Comparison of ENCODE assay signal across 1 cellular context in genomic region chr20:3902041-3902440, GRCh38.
TF ChIP-seq lines count a peak whose summit lies in the region.

No MANE protein-coding gene starts in this region.

TF ChIP-seq in WTC11, 78 proteins besides CTCF, POLR2A, EP300 and RAD21 (continued from another document):
- TF ChIP-seq, protein P1, sequence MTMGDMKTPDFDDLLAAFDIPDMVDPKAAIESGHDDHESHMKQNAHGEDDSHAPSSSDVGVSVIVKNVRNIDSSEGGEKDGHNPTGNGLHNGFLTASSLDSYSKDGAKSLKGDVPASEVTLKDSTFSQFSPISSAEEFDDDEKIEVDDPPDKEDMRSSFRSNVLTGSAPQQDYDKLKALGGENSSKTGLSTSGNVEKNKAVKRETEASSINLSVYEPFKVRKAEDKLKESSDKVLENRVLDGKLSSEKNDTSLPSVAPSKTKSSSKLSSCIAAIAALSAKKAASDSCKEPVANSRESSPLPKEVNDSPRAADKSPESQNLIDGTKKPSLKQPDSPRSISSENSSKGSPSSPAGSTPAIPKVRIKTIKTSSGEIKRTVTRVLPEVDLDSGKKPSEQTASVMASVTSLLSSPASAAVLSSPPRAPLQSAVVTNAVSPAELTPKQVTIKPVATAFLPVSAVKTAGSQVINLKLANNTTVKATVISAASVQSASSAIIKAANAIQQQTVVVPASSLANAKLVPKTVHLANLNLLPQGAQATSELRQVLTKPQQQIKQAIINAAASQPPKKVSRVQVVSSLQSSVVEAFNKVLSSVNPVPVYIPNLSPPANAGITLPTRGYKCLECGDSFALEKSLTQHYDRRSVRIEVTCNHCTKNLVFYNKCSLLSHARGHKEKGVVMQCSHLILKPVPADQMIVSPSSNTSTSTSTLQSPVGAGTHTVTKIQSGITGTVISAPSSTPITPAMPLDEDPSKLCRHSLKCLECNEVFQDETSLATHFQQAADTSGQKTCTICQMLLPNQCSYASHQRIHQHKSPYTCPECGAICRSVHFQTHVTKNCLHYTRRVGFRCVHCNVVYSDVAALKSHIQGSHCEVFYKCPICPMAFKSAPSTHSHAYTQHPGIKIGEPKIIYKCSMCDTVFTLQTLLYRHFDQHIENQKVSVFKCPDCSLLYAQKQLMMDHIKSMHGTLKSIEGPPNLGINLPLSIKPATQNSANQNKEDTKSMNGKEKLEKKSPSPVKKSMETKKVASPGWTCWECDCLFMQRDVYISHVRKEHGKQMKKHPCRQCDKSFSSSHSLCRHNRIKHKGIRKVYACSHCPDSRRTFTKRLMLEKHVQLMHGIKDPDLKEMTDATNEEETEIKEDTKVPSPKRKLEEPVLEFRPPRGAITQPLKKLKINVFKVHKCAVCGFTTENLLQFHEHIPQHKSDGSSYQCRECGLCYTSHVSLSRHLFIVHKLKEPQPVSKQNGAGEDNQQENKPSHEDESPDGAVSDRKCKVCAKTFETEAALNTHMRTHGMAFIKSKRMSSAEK (CRISPR knock-in tag; IDR thresholded peaks at IDR 0.05; ENCODE audit: borderline replicate concordance): no peak
- no peak for TF ChIP-seq SMAD4 (CRISPR knock-in tag; IDR thresholded peaks at IDR 0.05)
- no peak for TF ChIP-seq ESRRA (CRISPR knock-in tag; IDR thresholded peaks at IDR 0.05; ENCODE audit: borderline replicate concordance)
- TF ChIP-seq, protein P2, sequence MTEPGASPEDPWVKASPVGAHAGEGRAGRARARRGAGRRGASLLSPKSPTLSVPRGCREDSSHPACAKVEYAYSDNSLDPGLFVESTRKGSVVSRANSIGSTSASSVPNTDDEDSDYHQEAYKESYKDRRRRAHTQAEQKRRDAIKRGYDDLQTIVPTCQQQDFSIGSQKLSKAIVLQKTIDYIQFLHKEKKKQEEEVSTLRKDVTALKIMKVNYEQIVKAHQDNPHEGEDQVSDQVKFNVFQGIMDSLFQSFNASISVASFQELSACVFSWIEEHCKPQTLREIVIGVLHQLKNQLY (CRISPR knock-in tag; IDR thresholded peaks at IDR 0.05): no peak
- no peak for TF ChIP-seq FOXP1 (CRISPR knock-in tag; IDR thresholded peaks at IDR 0.05; ENCODE audit: borderline replicate concordance)
- TF ChIP-seq, protein P3, sequence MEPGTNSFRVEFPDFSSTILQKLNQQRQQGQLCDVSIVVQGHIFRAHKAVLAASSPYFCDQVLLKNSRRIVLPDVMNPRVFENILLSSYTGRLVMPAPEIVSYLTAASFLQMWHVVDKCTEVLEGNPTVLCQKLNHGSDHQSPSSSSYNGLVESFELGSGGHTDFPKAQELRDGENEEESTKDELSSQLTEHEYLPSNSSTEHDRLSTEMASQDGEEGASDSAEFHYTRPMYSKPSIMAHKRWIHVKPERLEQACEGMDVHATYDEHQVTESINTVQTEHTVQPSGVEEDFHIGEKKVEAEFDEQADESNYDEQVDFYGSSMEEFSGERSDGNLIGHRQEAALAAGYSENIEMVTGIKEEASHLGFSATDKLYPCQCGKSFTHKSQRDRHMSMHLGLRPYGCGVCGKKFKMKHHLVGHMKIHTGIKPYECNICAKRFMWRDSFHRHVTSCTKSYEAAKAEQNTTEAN (CRISPR knock-in tag; IDR thresholded peaks at IDR 0.05): no peak
- TF ChIP-seq SOX15 (CRISPR knock-in tag; IDR thresholded peaks at IDR 0.05): no peak
- TF ChIP-seq, protein P4, sequence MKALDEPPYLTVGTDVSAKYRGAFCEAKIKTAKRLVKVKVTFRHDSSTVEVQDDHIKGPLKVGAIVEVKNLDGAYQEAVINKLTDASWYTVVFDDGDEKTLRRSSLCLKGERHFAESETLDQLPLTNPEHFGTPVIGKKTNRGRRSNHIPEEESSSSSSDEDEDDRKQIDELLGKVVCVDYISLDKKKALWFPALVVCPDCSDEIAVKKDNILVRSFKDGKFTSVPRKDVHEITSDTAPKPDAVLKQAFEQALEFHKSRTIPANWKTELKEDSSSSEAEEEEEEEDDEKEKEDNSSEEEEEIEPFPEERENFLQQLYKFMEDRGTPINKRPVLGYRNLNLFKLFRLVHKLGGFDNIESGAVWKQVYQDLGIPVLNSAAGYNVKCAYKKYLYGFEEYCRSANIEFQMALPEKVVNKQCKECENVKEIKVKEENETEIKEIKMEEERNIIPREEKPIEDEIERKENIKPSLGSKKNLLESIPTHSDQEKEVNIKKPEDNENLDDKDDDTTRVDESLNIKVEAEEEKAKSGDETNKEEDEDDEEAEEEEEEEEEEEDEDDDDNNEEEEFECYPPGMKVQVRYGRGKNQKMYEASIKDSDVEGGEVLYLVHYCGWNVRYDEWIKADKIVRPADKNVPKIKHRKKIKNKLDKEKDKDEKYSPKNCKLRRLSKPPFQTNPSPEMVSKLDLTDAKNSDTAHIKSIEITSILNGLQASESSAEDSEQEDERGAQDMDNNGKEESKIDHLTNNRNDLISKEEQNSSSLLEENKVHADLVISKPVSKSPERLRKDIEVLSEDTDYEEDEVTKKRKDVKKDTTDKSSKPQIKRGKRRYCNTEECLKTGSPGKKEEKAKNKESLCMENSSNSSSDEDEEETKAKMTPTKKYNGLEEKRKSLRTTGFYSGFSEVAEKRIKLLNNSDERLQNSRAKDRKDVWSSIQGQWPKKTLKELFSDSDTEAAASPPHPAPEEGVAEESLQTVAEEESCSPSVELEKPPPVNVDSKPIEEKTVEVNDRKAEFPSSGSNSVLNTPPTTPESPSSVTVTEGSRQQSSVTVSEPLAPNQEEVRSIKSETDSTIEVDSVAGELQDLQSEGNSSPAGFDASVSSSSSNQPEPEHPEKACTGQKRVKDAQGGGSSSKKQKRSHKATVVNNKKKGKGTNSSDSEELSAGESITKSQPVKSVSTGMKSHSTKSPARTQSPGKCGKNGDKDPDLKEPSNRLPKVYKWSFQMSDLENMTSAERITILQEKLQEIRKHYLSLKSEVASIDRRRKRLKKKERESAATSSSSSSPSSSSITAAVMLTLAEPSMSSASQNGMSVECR (CRISPR knock-in tag; IDR thresholded peaks at IDR 0.05; ENCODE audit: borderline replicate concordance): no peak
- no peak for TF ChIP-seq NR1H2 (CRISPR knock-in tag; IDR thresholded peaks at IDR 0.05)
- no peak for TF ChIP-seq E2F1 (CRISPR knock-in tag; IDR thresholded peaks at IDR 0.05)
- no peak for TF ChIP-seq ZNF121 (CRISPR knock-in tag; IDR thresholded peaks at IDR 0.05)
- no peak for TF ChIP-seq FOXJ3 (CRISPR knock-in tag; IDR thresholded peaks at IDR 0.05; ENCODE audit: borderline replicate concordance)
